ENCODE assay signal across 1 cellular context in genomic region chr10:91350651-91351081, GRCh38.
TF ChIP-seq lines count a peak whose summit lies in the region.

No MANE protein-coding gene starts in this region.

TF ChIP-seq in SK-N-SH, 30 proteins besides CTCF, POLR2A, EP300 and RAD21 (continued from another document):
- TF ChIP-seq, protein P1, sequence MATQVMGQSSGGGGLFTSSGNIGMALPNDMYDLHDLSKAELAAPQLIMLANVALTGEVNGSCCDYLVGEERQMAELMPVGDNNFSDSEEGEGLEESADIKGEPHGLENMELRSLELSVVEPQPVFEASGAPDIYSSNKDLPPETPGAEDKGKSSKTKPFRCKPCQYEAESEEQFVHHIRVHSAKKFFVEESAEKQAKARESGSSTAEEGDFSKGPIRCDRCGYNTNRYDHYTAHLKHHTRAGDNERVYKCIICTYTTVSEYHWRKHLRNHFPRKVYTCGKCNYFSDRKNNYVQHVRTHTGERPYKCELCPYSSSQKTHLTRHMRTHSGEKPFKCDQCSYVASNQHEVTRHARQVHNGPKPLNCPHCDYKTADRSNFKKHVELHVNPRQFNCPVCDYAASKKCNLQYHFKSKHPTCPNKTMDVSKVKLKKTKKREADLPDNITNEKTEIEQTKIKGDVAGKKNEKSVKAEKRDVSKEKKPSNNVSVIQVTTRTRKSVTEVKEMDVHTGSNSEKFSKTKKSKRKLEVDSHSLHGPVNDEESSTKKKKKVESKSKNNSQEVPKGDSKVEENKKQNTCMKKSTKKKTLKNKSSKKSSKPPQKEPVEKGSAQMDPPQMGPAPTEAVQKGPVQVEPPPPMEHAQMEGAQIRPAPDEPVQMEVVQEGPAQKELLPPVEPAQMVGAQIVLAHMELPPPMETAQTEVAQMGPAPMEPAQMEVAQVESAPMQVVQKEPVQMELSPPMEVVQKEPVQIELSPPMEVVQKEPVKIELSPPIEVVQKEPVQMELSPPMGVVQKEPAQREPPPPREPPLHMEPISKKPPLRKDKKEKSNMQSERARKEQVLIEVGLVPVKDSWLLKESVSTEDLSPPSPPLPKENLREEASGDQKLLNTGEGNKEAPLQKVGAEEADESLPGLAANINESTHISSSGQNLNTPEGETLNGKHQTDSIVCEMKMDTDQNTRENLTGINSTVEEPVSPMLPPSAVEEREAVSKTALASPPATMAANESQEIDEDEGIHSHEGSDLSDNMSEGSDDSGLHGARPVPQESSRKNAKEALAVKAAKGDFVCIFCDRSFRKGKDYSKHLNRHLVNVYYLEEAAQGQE (IDR thresholded peaks at IDR 0.05; ENCODE audit: low read depth, low read length): no peak
- TF ChIP-seq, protein P2, sequence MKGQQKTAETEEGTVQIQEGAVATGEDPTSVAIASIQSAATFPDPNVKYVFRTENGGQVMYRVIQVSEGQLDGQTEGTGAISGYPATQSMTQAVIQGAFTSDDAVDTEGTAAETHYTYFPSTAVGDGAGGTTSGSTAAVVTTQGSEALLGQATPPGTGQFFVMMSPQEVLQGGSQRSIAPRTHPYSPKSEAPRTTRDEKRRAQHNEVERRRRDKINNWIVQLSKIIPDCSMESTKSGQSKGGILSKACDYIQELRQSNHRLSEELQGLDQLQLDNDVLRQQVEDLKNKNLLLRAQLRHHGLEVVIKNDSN (IDR thresholded peaks at IDR 0.05; ENCODE audit: borderline replicate concordance, low read depth): no peak
- TF ChIP-seq TCF12 (IDR thresholded peaks at IDR 0.05): peak; percentile 10; the same call in 1 of the 2 replicates
